Comparison of ENCODE assay signal across 13 cellular contexts in the genomic region with DNA sequence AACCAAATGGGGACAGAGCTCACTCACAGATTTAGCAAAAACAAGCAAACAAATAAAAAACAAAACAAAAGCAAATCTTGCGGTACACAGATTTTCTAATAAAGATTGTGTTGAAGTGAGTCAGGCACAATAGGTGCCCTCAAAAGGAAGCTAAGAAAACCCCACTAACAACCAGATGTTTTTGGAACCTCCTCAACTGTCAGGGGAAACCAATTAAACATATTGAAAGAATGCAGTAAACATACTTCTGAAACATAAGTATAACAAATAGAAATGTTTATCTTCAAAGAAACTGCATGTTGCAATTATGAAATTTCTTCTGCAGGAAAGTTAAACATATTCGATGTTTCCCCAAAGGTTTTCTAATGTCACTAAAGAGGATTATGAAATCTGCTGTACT.
DNase-seq lines count a peak whose midpoint lies in the region; ATAC-seq and TF ChIP-seq lines count a peak whose summit lies in the region.
"Had no signal": no experiment of that assay in that cellular context is flagged by ENCODE, and none has a peak within 500 bp of the region (broad histone marks: within the 10 kb centered on the region; RNA-seq: fewer than 3 reads in every experiment).

No MANE protein-coding gene starts in this region.

- peaks cover 2 to 7% of the 10 kb centered on the region in 2 donors for H3K9me3 Mint-ChIP-seq in activated T-cell treated with anti-CD3 and anti-CD28 coated beads, Interleukin-2, amount 50 U/mL, for 72 hours
- peaks cover 7% of the 10 kb centered on the region for H3K9me3 Mint-ChIP-seq in activated T-cell treated with anti-CD3 and anti-CD28 coated beads, Interleukin-2, amount 50 U/mL, for 4 hours

- no peaks in the 10 kb centered on the region for H3K27me3 Mint-ChIP-seq in activated T-cell treated with anti-CD3 and anti-CD28 coated beads, Interleukin-2, amount 50 U/mL, for 72 hours (ENCODE audit: low read depth)
- H3K27me3 Mint-ChIP-seq in activated T-cell treated with anti-CD3 and anti-CD28 coated beads, Interleukin-2, amount 50 U/mL, for 4 hours (ENCODE audit: low read depth), result no peaks in the 10 kb centered on the region

- POLR2A ChIA-PET in OCI-LY7 (lab: Charles Lee), result interaction anchor here (0.7 to 2.0 kb wide), 6 partner anchors 10 to 985 kb away, joined by 3 to 12 read pairs (median 4); no protein-coding TSS in a partner anchor

- H3K4me1 ChIP-seq in SJSA1 (replicated peaks) (peaks cover 34% of the 10 kb centered on the region), smooth muscle cell (ENCODE audit: low read depth) (peaks cover 6% of the 10 kb centered on the region), sigmoid colon (peaks cover 0 to 20% (median 16%) of the 10 kb centered on the region in 4 donors), OCI-LY7 (ENCODE audit: insufficient read depth, low read length, poor library complexity, severe bottlenecking) (peaks cover 12% of the 10 kb centered on the region)
- H3K4me1 ChIP-seq: prostate gland had no signal

- ATAC-seq in activated T-cell treated with anti-CD3 and anti-CD28 coated beads, Interleukin-2, amount 50 U/mL, for 72 hours (replicated peaks in 1 of 2), result no peak
- ATAC-seq in activated T-cell treated with anti-CD3 and anti-CD28 coated beads, Interleukin-2, amount 50 U/mL, for 4 hours, result no peak

- peak overlapping the region; percentile 14 for H3K27ac Mint-ChIP-seq in activated T-cell treated with anti-CD3 and anti-CD28 coated beads, Interleukin-2, amount 50 U/mL, for 72 hours

- H3K4me3 ChIP-seq in SJSA1, result no peak overlapping the region
- H3K4me3 ChIP-seq in smooth muscle cell, result no peak overlapping the region
- no peak overlapping the region for H3K4me3 ChIP-seq in sigmoid colon
- no peak overlapping the region for H3K4me3 ChIP-seq in OCI-LY7 (ENCODE audit: low read depth, low read length, poor library complexity, severe bottlenecking)
- H3K4me3 ChIP-seq: hepatocyte, prostate gland had no signal

- no peaks in the 10 kb centered on the region for H3K9me2 ChIP-seq in OCI-LY7 (ENCODE audit: insufficient read depth, low read length)

- peaks cover 36% of the 10 kb centered on the region for H3K4me1 Mint-ChIP-seq in activated T-cell treated with anti-CD3 and anti-CD28 coated beads, Interleukin-2, amount 50 U/mL, for 72 hours (ENCODE audit: low read depth)
- peaks cover 52% of the 10 kb centered on the region for H3K4me1 Mint-ChIP-seq in activated T-cell treated with anti-CD3 and anti-CD28 coated beads, Interleukin-2, amount 50 U/mL, for 4 hours (ENCODE audit: low read depth)

- no peak for TF ChIP-seq CTCF in smooth muscle cell (IDR thresholded peaks at IDR 0.05; ENCODE audit: borderline replicate concordance, insufficient read depth, poor library complexity, severe bottlenecking)
- TF ChIP-seq CTCF in sigmoid colon (IDR thresholded peaks at IDR 0.05), result no peak
- no peak for TF ChIP-seq CTCF in OCI-LY7 (conservative IDR thresholded peaks at IDR 0.05; ENCODE audit: low read length)

- H4K20me1 ChIP-seq in smooth muscle cell (ENCODE audit: low read depth), result no peaks in the 10 kb centered on the region
- H4K20me1 ChIP-seq in OCI-LY7 (ENCODE audit: insufficient read depth, low read length), result 0 out of 2 replicates have a peak, but pooled peaks cover 6% of the 10 kb centered on the region

- no peak overlapping the region for H2AFZ ChIP-seq in smooth muscle cell (ENCODE audit: low read depth)
- no peak overlapping the region for H2AFZ ChIP-seq in OCI-LY7 (ENCODE audit: low read length)
- H2AFZ ChIP-seq: hepatocyte had no signal

- DNase-seq in activated T-cell treated with anti-CD3 and anti-CD28 coated beads, Interleukin-2, amount 50 U/mL, for 72 hours, result no peak
- DNase-seq in activated T-cell treated with anti-CD3 and anti-CD28 coated beads, Interleukin-2, amount 50 U/mL, for 4 hours, result no peak
- DNase-seq in SJSA1 (ENCODE audit: low read depth in 1 of 2, low spot score in 2 of 2) (peak in 1 of 2 experiments; percentile 35), fibroblast of peridontal ligament (ENCODE audit: extremely low read depth) (peak; percentile 54), smooth muscle cell (lab: John Stamatoyannopoulos, UW; ENCODE audit: unreplicated experiment) (no peak), sigmoid colon (no peak), OCI-LY7 (ENCODE audit: low spot score) (no peak), posterior vena cava (ENCODE audit: low spot score) (no peak)
- DNase-seq: GDM1, NCI-H526, SHP77 treated with DMSO at 0.1 percent for 48 hours had no signal

- intact Hi-C loops in sigmoid colon (cut with DNase I) (no loop called here), OCI-LY7 (cut with micrococcal nuclease; ENCODE audit: unreplicated experiment) (no loop called here), posterior vena cava (cut with DNase I) (no loop called here)

- H3K27me3 ChIP-seq in SJSA1 (replicated peaks), result no peaks in the 10 kb centered on the region
- no peaks in the 10 kb centered on the region for H3K27me3 ChIP-seq in smooth muscle cell (ENCODE audit: low read depth)
- H3K27me3 ChIP-seq in sigmoid colon, result no peaks in the 10 kb centered on the region
- H3K27me3 ChIP-seq: hepatocyte had no signal

- H3K9ac ChIP-seq in smooth muscle cell (ENCODE audit: low read depth), result peak overlapping the region; percentile 44

- no peak for TF ChIP-seq EP300 in sigmoid colon (IDR thresholded peaks at IDR 0.05)

- no peaks in the 10 kb centered on the region for H3F3A ChIP-seq in smooth muscle cell (ENCODE audit: low read depth)

- peak overlapping the region; percentile 32 for H3K4me2 ChIP-seq in smooth muscle cell
- no peak overlapping the region for H3K4me2 ChIP-seq in OCI-LY7 (ENCODE audit: low read length)
- H3K4me2 ChIP-seq: hepatocyte had no signal

- H3K36me3 Mint-ChIP-seq in activated T-cell treated with anti-CD3 and anti-CD28 coated beads, Interleukin-2, amount 50 U/mL, for 72 hours (ENCODE audit: insufficient read depth in 2 of 2), result peaks cover 7 to 16% of the 10 kb centered on the region in 2 donors
- H3K36me3 Mint-ChIP-seq in activated T-cell treated with anti-CD3 and anti-CD28 coated beads, Interleukin-2, amount 50 U/mL, for 4 hours (ENCODE audit: insufficient read depth), result peaks cover 12% of the 10 kb centered on the region

- BruUV-seq in OCI-LY7 (replicated peaks; lab: Mats Ljungman, UMichigan), result no TSS peak

- no peak overlapping the region for H3K4me3 Mint-ChIP-seq in activated T-cell treated with anti-CD3 and anti-CD28 coated beads, Interleukin-2, amount 50 U/mL, for 72 hours
- no peak overlapping the region for H3K4me3 Mint-ChIP-seq in activated T-cell treated with anti-CD3 and anti-CD28 coated beads, Interleukin-2, amount 50 U/mL, for 4 hours

- no peak for TF ChIP-seq POLR2A in sigmoid colon (IDR thresholded peaks at IDR 0.05)

- H3K9me3 ChIP-seq in SJSA1 (replicated peaks), result peaks cover 5% of the 10 kb centered on the region; the same call in 1 of the 2 replicates
- H3K9me3 ChIP-seq in smooth muscle cell (replicated peaks; ENCODE audit: low read depth), result no peaks in the 10 kb centered on the region
- H3K9me3 ChIP-seq in sigmoid colon, result no peaks in the 10 kb centered on the region
- peaks cover 11% of the 10 kb centered on the region for H3K9me3 ChIP-seq in OCI-LY7 (ENCODE audit: low read length)
- H3K9me3 ChIP-seq: prostate gland had no signal

- H3K27ac ChIP-seq in SJSA1, result 0 out of 2 replicates have a peak overlapping the region, but pooled peaks have one; percentile 14
- peak overlapping the region; percentile 82 for H3K27ac ChIP-seq in smooth muscle cell (ENCODE audit: low read depth)
- peak overlapping the region in 2 of 4 donors; percentile 20 to 42 for H3K27ac ChIP-seq in sigmoid colon
- no peak overlapping the region for H3K27ac ChIP-seq in OCI-LY7 (ENCODE audit: low read depth, low read length, poor library complexity, severe bottlenecking)
- H3K27ac ChIP-seq: hepatocyte, prostate gland had no signal

- H3K36me3 ChIP-seq in SJSA1 (no peaks in the 10 kb centered on the region; the same call in 1 of the 2 replicates), smooth muscle cell (ENCODE audit: low read depth) (no peaks in the 10 kb centered on the region), sigmoid colon (no peaks in the 10 kb centered on the region), OCI-LY7 (ENCODE audit: insufficient read depth, low read length) (peaks cover 26% of the 10 kb centered on the region)
- H3K36me3 ChIP-seq: prostate gland had no signal

- H3K79me2 ChIP-seq in smooth muscle cell (ENCODE audit: low read depth) (no peaks in the 10 kb centered on the region), OCI-LY7 (ENCODE audit: insufficient read depth, low read depth, low read length) (peaks cover 15% of the 10 kb centered on the region; the same call in 1 of the 2 replicates)
- H3K79me2 ChIP-seq: hepatocyte had no signal

- CTCF ChIA-PET in OCI-LY7 (lab: Charles Lee; ENCODE audit: unreplicated experiment), result no interaction called here

- 53% methylated on average over 2 of the region's 2 CpGs for WGBS in smooth muscle cell (ENCODE audit: low lambda C conversion rate)
- 68 to 82% methylated on average over 2 of the region's 2 CpGs for WGBS in sigmoid colon, 2 donors
